In the genomic region with DNA sequence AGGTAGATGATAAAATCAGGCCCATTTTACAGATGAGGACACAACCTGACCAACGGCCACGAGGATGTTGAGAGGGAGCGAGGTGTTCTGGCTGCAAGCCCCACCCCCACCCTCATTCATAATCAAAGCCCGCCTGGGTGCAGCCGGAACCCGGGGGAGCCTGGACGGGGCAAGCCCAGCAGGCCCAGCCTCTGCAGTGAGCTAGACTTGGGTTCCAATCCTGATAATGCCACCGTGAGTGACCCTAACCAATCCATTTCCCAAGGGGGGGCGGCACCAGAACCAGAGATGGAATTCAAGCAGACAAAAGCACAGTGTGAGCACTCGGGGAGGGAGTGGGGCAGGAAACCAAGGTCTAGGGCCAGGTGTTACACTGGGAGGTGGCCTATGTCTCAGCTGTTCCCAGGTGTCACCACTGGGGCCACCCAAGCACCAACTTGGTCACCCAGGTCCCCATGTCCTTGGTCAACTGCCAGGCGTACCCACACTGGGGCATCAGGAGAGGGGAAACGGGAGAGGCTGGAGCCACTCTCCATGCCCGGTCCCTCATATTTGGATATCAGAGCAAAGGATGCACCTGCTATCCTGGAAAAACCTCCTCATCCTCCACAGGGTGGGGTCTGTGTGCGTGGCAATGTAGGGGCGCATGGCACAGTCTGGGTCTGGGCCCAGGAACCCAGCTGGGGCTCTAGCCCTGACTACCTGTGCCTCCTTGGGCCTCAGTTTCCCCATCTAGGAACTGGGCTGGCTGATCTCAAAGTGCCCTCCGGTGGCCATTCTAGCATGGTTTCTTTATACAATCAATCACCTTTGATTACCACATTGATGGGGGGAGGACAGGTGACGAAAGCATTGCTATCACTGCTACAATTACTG, we compare ENCODE assay signal across 1 cellular context.
TF ChIP-seq lines count a peak whose summit lies in the region.

No MANE protein-coding gene starts in this region.

TF ChIP-seq in GM23338, 12 proteins besides CTCF, POLR2A, EP300 and RAD21 (continued from another document):
- TF ChIP-seq, protein P1, sequence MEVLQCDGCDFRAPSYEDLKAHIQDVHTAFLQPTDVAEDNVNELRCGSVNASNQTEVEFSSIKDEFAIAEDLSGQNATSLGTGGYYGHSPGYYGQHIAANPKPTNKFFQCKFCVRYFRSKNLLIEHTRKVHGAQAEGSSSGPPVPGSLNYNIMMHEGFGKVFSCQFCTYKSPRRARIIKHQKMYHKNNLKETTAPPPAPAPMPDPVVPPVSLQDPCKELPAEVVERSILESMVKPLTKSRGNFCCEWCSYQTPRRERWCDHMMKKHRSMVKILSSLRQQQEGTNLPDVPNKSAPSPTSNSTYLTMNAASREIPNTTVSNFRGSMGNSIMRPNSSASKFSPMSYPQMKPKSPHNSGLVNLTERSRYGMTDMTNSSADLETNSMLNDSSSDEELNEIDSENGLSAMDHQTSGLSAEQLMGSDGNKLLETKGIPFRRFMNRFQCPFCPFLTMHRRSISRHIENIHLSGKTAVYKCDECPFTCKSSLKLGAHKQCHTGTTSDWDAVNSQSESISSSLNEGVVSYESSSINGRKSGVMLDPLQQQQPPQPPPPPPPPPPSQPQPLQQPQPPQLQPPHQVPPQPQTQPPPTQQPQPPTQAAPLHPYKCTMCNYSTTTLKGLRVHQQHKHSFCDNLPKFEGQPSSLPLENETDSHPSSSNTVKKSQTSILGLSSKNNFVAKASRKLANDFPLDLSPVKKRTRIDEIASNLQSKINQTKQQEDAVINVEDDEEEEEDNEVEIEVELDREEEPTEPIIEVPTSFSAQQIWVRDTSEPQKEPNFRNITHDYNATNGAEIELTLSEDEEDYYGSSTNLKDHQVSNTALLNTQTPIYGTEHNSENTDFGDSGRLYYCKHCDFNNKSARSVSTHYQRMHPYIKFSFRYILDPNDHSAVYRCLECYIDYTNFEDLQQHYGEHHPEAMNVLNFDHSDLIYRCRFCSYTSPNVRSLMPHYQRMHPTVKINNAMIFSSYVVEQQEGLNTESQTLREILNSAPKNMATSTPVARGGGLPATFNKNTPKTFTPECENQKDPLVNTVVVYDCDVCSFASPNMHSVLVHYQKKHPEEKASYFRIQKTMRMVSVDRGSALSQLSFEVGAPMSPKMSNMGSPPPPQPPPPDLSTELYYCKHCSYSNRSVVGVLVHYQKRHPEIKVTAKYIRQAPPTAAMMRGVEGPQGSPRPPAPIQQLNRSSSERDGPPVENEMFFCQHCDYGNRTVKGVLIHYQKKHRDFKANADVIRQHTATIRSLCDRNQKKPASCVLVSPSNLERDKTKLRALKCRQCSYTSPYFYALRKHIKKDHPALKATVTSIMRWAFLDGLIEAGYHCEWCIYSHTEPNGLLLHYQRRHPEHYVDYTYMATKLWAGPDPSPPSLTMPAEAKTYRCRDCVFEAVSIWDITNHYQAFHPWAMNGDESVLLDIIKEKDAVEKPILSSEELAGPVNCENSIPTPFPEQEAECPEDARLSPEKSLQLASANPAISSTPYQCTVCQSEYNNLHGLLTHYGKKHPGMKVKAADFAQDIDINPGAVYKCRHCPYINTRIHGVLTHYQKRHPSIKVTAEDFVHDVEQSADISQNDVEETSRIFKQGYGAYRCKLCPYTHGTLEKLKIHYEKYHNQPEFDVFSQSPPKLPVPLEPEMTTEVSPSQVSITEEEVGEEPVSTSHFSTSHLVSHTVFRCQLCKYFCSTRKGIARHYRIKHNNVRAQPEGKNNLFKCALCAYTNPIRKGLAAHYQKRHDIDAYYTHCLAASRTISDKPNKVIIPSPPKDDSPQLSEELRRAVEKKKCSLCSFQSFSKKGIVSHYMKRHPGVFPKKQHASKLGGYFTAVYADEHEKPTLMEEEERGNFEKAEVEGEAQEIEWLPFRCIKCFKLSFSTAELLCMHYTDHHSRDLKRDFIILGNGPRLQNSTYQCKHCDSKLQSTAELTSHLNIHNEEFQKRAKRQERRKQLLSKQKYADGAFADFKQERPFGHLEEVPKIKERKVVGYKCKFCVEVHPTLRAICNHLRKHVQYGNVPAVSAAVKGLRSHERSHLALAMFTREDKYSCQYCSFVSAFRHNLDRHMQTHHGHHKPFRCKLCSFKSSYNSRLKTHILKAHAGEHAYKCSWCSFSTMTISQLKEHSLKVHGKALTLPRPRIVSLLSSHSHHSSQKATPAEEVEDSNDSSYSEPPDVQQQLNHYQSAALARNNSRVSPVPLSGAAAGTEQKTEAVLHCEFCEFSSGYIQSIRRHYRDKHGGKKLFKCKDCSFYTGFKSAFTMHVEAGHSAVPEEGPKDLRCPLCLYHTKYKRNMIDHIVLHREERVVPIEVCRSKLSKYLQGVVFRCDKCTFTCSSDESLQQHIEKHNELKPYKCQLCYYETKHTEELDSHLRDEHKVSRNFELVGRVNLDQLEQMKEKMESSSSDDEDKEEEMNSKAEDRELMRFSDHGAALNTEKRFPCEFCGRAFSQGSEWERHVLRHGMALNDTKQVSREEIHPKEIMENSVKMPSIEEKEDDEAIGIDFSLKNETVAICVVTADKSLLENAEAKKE (CRISPR knock-in tag; IDR thresholded peaks at IDR 0.05), result no peak
- TF ChIP-seq ZNF331 (CRISPR knock-in tag; IDR thresholded peaks at IDR 0.05; ENCODE audit: low read depth) (no peak), ZNF114 (CRISPR knock-in tag; IDR thresholded peaks at IDR 0.05) (no peak), STAT1 (IDR thresholded peaks at IDR 0.05; ENCODE audit: unreplicated experiment) (no peak)
- TF ChIP-seq, protein P2, sequence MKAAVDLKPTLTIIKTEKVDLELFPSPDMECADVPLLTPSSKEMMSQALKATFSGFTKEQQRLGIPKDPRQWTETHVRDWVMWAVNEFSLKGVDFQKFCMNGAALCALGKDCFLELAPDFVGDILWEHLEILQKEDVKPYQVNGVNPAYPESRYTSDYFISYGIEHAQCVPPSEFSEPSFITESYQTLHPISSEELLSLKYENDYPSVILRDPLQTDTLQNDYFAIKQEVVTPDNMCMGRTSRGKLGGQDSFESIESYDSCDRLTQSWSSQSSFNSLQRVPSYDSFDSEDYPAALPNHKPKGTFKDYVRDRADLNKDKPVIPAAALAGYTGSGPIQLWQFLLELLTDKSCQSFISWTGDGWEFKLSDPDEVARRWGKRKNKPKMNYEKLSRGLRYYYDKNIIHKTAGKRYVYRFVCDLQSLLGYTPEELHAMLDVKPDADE (IDR thresholded peaks at IDR 0.05), result no peak
